In the genomic region with DNA sequence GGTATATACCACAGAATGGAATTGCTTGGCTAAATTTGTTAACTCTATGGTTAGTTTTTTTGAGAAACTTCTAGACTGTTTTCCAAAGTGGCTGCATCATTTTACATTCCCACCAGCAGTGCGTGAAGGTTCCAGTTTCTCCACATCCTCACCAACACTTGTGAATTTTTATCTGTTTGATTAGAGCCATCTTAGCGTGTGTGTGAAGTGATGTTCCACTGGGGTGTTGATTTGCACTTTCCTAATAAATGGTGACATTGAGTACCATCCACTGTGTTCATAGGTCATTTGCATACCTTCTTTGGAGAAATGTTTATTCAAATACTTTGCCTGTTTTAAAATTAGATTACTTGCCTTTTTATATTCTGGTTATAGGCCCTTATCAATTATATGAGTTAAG, we compare ENCODE assay signal across 25 cellular contexts.
"Had no signal": no experiment of that assay in that cellular context is flagged by ENCODE, and none has a peak within 500 bp of the region (broad histone marks: within the 10 kb centered on the region; RNA-seq: fewer than 3 reads in every experiment).

No MANE protein-coding gene starts in this region.

- H3K27me3 ChIP-seq: brain microvascular endothelial cell, foreskin keratinocyte, gastroesophageal sphincter had no signal

- H3K36me3 ChIP-seq: brain microvascular endothelial cell, gastroesophageal sphincter, WERI-Rb-1 had no signal

- DNase-seq: activated B cell treated with CpG ODN at 0.5 μM for 24 hours; activated CD4-positive, alpha-beta T cell treated with anti-CD3 and anti-CD28 coated beads for 48 hours; activated CD4-positive, alpha-beta T cell treated with anti-CD3 and anti-CD28 coated beads, Interleukin-2, amount 50 U/mL, for 1 hour; activated CD4-positive, alpha-beta T cell treated with anti-CD3 and anti-CD28 coated beads, Interleukin-2, amount 50 U/mL, for 48 hours; activated CD8-positive, alpha-beta memory T cell treated with anti-CD3 and anti-CD28 coated beads for 24 hours; activated CD8-positive, alpha-beta T cell treated with anti-CD3 and anti-CD28 coated beads for 36 hours; activated effector memory CD4-positive, alpha-beta T cell treated with Interleukin-2 at 50 U/mL for 16 hours; activated gamma-delta T cell treated with Interleukin-2 at 50 U/mL for 16 hours; activated naive CD4-positive, alpha-beta T cell treated with anti-CD3 and anti-CD28 coated beads, Interleukin-2, amount 50 U/mL, for 16 hours; activated naive CD4-positive, alpha-beta T cell treated with Interleukin-2 at 50 U/mL for 16 hours; activated T-cell treated with anti-CD3 and anti-CD28 coated beads, Interleukin-2, amount 50 U/mL, for 4 hours; amniotic stem cell; anterior cingulate cortex; brain microvascular endothelial cell; caudate nucleus; effector CD8-positive, alpha-beta T cell; foreskin keratinocyte; T-helper 1 cell; T-helper 17 cell; T1000; WERI-Rb-1 had no signal

- ATAC-seq: activated CD4-positive, CD25-positive, alpha-beta regulatory T cell treated with anti-CD3 and anti-CD28 coated beads, Interleukin-2, amount 50 U/mL, for 24 hours; activated CD8-positive, alpha-beta T cell treated with anti-CD3 and anti-CD28 coated beads for 36 hours; activated T-cell treated with anti-CD3 and anti-CD28 coated beads, Interleukin-2, amount 50 U/mL, for 4 hours; activated T-helper 17 cell treated with anti-CD3 and anti-CD28 coated beads, Interleukin-2, amount 50 U/mL, for 72 hours; esophagus mucosa; foreskin keratinocyte; gastroesophageal sphincter; T-helper 17 cell had no signal

- H3K4me3 ChIP-seq: gastroesophageal sphincter had no signal

- H3K27ac ChIP-seq: brain microvascular endothelial cell, foreskin keratinocyte, gastroesophageal sphincter, WERI-Rb-1 had no signal

- H3K4me1 ChIP-seq: foreskin keratinocyte, gastroesophageal sphincter had no signal
